ENCODE assay signal across 9 cellular contexts in the genomic region with DNA sequence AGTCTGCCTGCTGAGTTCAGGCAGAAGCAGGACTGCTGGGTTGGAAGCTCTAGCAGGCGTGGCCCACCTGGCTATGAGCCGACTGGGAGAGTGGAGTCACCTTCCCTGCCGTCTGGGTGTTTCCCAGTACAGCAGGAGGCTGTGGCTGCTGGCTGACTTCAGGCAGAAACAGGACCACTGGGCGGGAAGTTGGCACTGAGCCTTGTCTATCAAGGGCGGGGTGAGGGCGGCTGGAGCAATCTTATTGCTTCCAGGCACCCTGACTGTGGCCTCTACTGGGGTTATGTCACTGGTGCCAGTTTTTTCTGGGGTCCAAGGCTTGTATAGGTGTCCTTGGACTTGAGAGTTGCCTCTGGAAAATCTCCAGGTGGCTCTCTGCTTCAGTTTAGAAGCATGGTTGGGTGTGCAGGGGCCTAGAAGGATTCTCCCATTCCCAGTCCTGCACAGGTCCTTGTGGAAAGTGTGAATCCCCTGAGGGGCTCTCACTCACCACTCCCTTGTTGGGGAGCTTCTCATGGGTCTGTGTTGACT. TPM values are rescaled to one million over a fixed set of nuclear protein-coding genes. Genes with fewer than 3 reads are reported as not detected.
A peak's percentile ranks its signal among the peaks of the same experiment; 100 is the strongest.
DNase-seq lines count a peak whose midpoint lies in the region; ATAC-seq and TF ChIP-seq lines count a peak whose summit lies in the region.
"Had no signal": no experiment of that assay in that cellular context is flagged by ENCODE, and none has a peak within 500 bp of the region (broad histone marks: within the 10 kb centered on the region; RNA-seq: fewer than 3 reads in every experiment).

No MANE protein-coding gene starts in this region.

- no peaks in the 10 kb centered on the region for H3K9me3 ChIP-seq in HEK293 (ENCODE audit: control insufficient read depth, insufficient read depth, low read depth, low read length)
- no peaks in the 10 kb centered on the region for H3K9me3 ChIP-seq in Peyer's patch
- H3K9me3 ChIP-seq in CD4-positive, alpha-beta T cell (ENCODE audit: control insufficient read depth, low read length), result no peaks in the 10 kb centered on the region

- H3K9me3 Mint-ChIP-seq in nephron progenitor cell, result peaks cover 84% of the 10 kb centered on the region
- H3K9me3 Mint-ChIP-seq in CD4-positive, alpha-beta T cell, result peaks cover 2% of the 10 kb centered on the region

- peak in 1 of 2 donors; percentile 35 for TF ChIP-seq POLR2A in Peyer's patch (IDR thresholded peaks at IDR 0.05)

- no peak for ATAC-seq in CD4-positive, alpha-beta T cell (ENCODE audit: poor library complexity)
- no peak for ATAC-seq in HG03159 (IDR thresholded peaks at IDR 0.05; ENCODE audit: unreplicated experiment)
- ATAC-seq: T-cell had no signal

- peaks cover 78% of the 10 kb centered on the region for H3K36me3 Mint-ChIP-seq in nephron progenitor cell (ENCODE audit: low read depth)
- H3K36me3 Mint-ChIP-seq in CD4-positive, alpha-beta T cell (ENCODE audit: low read depth), result no peaks in the 10 kb centered on the region
- H3K36me3 Mint-ChIP-seq: T-cell had no signal

- no peak overlapping the region for H3K4me3 Mint-ChIP-seq in nephron progenitor cell
- no peak overlapping the region for H3K4me3 Mint-ChIP-seq in CD4-positive, alpha-beta T cell
- H3K4me3 Mint-ChIP-seq: T-cell had no signal

- POLR2A ChIA-PET in HEK293 (lab: Yijun Ruan, JAX), result no interaction called here
- POLR2A ChIA-PET in CD4-positive, alpha-beta T cell (lab: Charles Lee), result no interaction called here

- intact Hi-C loops in CD4-positive, alpha-beta T cell (cut with DNase I, micrococcal nuclease), result no loop called here

- H3K4me1 ChIP-seq in HEK293 (ENCODE audit: control insufficient read depth, insufficient read depth, low read length), result peaks cover 6% of the 10 kb centered on the region
- peaks cover 0 to 9% (median 0%) of the 10 kb centered on the region in 4 donors for H3K4me1 ChIP-seq in Peyer's patch

- no peaks in the 10 kb centered on the region for H3K4me1 Mint-ChIP-seq in nephron progenitor cell
- no peaks in the 10 kb centered on the region for H3K4me1 Mint-ChIP-seq in CD4-positive, alpha-beta T cell (ENCODE audit: low read depth)
- H3K4me1 Mint-ChIP-seq: T-cell had no signal

- no peak overlapping the region for H3K27ac ChIP-seq in HEK293 (ENCODE audit: extremely low read depth, low read depth, low read length)
- H3K27ac ChIP-seq in Peyer's patch, result peak overlapping the region in 1 of 4 donors; percentile 72
- no peak overlapping the region for H3K27ac ChIP-seq in CD4-positive, alpha-beta T cell (ENCODE audit: low read depth, low read length)

- TF ChIP-seq CTCF in HEK293 (tag by site-specific recombination; IDR thresholded peaks at IDR 0.05) (no peak), Peyer's patch (IDR thresholded peaks at IDR 0.05) (no peak), fibroblast of the aortic adventitia (IDR thresholded peaks at IDR 0.05; ENCODE audit: insufficient read depth, low read length) (no peak), nephron progenitor cell (IDR thresholded peaks at IDR 0.05) (no peak)
- TF ChIP-seq CTCF in CD4-positive, alpha-beta T cell (IDR thresholded peaks at IDR 0.05), result no peak

- H3K4me3 ChIP-seq in HEK293 (ENCODE audit: low read depth, low read length) (no peak overlapping the region), Peyer's patch (no peak overlapping the region), fibroblast of the aortic adventitia (ENCODE audit: low read depth, low read length) (no peak overlapping the region)

- CTCF ChIA-PET in HEK293 (lab: Yijun Ruan, JAX), result interaction anchor here (0.6 kb wide), 1 partner anchor 13 kb away, joined by 3 read pairs; no protein-coding TSS in a partner anchor
- CTCF ChIA-PET in CD4-positive, alpha-beta T cell (lab: Charles Lee), result no interaction called here

- no peaks in the 10 kb centered on the region for H3K36me3 ChIP-seq in HEK293 (ENCODE audit: control insufficient read depth in 2 of 2, insufficient read depth in 1 of 2, low read length in 2 of 2)
- H3K36me3 ChIP-seq in Peyer's patch, result no peaks in the 10 kb centered on the region

- H3K27ac Mint-ChIP-seq in nephron progenitor cell, result peak overlapping the region; percentile 19
- H3K27ac Mint-ChIP-seq in CD4-positive, alpha-beta T cell, result no peak overlapping the region
- H3K27ac Mint-ChIP-seq: T-cell had no signal

- no peaks in the 10 kb centered on the region for H3K27me3 Mint-ChIP-seq in nephron progenitor cell (ENCODE audit: low read depth, poor library complexity)
- peaks cover 47% of the 10 kb centered on the region for H3K27me3 Mint-ChIP-seq in CD4-positive, alpha-beta T cell

- H3K27me3 ChIP-seq in Peyer's patch, result no peaks in the 10 kb centered on the region
- peaks cover 12% of the 10 kb centered on the region for H3K27me3 ChIP-seq in CD4-positive, alpha-beta T cell (ENCODE audit: control insufficient read depth, insufficient read depth, low read length)

- DNase-seq in Peyer's patch (peak in 2 of 3 donors; percentile 88 to 93), fibroblast of the aortic adventitia (ENCODE audit: low read depth) (peak; percentile 59), nephron progenitor cell (no peak), putamen (ENCODE audit: low spot score) (no peak), mesenteric fat pad (ENCODE audit: low spot score) (no peak)
- DNase-seq in CD4-positive, alpha-beta T cell, result no peak
- DNase-seq: T-cell had no signal

TF ChIP-seq in HEK293, 187 proteins besides CTCF, POLR2A, EP300 and RAD21 (continues in another document):
- TF ChIP-seq, protein P1, sequence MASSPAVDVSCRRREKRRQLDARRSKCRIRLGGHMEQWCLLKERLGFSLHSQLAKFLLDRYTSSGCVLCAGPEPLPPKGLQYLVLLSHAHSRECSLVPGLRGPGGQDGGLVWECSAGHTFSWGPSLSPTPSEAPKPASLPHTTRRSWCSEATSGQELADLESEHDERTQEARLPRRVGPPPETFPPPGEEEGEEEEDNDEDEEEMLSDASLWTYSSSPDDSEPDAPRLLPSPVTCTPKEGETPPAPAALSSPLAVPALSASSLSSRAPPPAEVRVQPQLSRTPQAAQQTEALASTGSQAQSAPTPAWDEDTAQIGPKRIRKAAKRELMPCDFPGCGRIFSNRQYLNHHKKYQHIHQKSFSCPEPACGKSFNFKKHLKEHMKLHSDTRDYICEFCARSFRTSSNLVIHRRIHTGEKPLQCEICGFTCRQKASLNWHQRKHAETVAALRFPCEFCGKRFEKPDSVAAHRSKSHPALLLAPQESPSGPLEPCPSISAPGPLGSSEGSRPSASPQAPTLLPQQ (tag by site-specific recombination; IDR thresholded peaks at IDR 0.05), result peak; percentile 58; the same call in 1 of the 2 replicates
- TF ChIP-seq EGR2 (tag by site-specific recombination; IDR thresholded peaks at IDR 0.05; ENCODE audit: low read depth), result no peak
- 0 out of 2 replicates have a peak, but pooled peaks have one; percentile 28 for TF ChIP-seq KLF7 (tag by site-specific recombination; IDR thresholded peaks at IDR 0.05; ENCODE audit: borderline replicate concordance)
- TF ChIP-seq SCRT2 (tag by site-specific recombination; IDR thresholded peaks at IDR 0.05), result no peak
- peak; percentile 55 for TF ChIP-seq GLIS2 (tag by site-specific recombination; IDR thresholded peaks at IDR 0.05)
- TF ChIP-seq ZNF600 (tag by site-specific recombination; IDR thresholded peaks at IDR 0.05), result 0 out of 2 replicates have a peak, but pooled peaks have one; percentile 53
- 0 out of 2 replicates have a peak, but pooled peaks have one; percentile 53 for TF ChIP-seq ZSCAN30 (tag by site-specific recombination; IDR thresholded peaks at IDR 0.05)
- TF ChIP-seq PBX3 (CRISPR knock-in tag; IDR thresholded peaks at IDR 0.05), result no peak
- TF ChIP-seq KLF1 (tag by site-specific recombination; IDR thresholded peaks at IDR 0.05), result peak; percentile 84
- TF ChIP-seq, protein P2, sequence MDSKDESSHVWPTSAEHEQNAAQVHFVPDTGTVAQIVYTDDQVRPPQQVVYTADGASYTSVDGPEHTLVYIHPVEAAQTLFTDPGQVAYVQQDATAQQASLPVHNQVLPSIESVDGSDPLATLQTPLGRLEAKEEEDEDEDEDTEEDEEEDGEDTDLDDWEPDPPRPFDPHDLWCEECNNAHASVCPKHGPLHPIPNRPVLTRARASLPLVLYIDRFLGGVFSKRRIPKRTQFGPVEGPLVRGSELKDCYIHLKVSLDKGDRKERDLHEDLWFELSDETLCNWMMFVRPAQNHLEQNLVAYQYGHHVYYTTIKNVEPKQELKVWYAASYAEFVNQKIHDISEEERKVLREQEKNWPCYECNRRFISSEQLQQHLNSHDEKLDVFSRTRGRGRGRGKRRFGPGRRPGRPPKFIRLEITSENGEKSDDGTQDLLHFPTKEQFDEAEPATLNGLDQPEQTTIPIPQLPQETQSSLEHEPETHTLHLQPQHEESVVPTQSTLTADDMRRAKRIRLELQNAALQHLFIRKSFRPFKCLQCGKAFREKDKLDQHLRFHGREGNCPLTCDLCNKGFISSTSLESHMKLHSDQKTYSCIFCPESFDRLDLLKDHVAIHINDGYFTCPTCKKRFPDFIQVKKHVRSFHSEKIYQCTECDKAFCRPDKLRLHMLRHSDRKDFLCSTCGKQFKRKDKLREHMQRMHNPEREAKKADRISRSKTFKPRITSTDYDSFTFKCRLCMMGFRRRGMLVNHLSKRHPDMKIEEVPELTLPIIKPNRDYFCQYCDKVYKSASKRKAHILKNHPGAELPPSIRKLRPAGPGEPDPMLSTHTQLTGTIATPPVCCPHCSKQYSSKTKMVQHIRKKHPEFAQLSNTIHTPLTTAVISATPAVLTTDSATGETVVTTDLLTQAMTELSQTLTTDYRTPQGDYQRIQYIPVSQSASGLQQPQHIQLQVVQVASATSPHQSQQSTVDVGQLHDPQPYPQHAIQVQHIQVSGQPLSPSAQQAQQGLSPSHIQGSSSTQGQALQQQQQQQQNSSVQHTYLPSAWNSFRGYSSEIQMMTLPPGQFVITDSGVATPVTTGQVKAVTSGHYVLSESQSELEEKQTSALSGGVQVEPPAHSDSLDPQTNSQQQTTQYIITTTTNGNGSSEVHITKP (tag by site-specific recombination; IDR thresholded peaks at IDR 0.05), result no peak
- no peak for TF ChIP-seq ZNF423 (tag by site-specific recombination; IDR thresholded peaks at IDR 0.05)
- TF ChIP-seq ZNF404 (tag by site-specific recombination; IDR thresholded peaks at IDR 0.05), result no peak

RNA-seq across cellular contexts. Expression of gene LTBP1, which starts 30.5 kb away (rescaled TPM):
- total RNA-seq in Peyer's patch (10 to 100 TPM in 2 of 4 donors, 1 to 10 TPM in 2; 8.6 to 23.1 (median 13.1) TPM), fibroblast of the aortic adventitia (ENCODE audit: low replicate concordance) (90.7 and 947 TPM in 2 replicates), mesenteric fat pad (15.4 TPM)
- total RNA-seq in CD4-positive, alpha-beta T cell, result under 1 TPM in 1 of 2 experiments, not detected in 1; 0.06 TPM

Comparison
In these comparisons a context has a peak if more than half of its experiments do, and no peak if none do; other contexts are left out.
1. DNase-seq: peak in Peyer's patch (2 of 3) and fibroblast of the aortic adventitia (single experiment); none in nephron progenitor cell (single experiment), CD4-positive, alpha-beta T cell (0 of 10), putamen (single experiment) and mesenteric fat pad (single experiment).